Comparison of ENCODE assay signal across 1 cellular context in the genomic region with DNA sequence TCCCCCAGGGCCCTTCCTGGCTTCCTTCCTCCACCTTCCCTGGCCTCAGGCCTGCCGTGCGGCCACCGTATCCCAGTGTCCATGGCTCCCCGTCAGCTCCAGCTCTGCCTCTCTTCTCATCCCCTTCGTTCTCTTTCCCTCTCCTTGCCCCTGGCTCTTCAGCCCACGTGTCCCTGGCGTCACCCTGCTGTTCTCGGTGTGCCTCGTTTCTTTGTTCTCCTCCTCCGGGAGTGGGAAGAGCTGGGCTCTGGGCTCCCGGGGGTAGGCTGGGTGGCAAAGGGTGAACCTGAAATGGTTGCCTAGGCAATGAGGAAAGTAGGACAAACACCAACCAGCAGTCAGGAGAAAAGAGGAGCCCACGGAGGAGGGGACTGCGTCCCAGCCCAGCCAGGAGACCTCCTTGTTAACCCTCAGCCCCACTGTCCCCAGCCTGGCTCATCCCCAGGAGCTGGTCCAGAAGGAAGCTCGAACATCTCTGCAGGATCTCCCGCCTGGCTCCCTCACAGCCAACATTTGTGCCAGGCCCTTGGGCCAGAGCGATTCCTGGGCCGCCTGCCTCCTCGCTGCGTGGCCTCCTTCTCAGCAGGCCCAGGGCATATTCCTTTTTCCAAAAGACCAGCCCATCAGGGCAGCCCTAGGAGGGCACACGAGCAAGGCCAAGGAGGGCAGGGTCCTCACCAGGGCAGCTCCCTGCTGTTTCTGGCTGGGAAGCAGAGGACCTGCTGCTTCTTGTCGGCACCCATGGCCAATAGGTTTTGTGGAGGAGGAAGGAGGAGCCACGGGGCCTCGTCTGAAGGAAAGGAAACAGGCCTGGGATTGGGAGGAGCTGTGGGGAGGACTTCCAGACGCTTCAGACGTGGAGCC.
TF ChIP-seq lines count a peak whose summit lies in the region.

No MANE protein-coding gene starts in this region.

TF ChIP-seq in IMR-90, 13 proteins besides CTCF, POLR2A, EP300 and RAD21 (continued from another document):
- TF ChIP-seq, protein P1, sequence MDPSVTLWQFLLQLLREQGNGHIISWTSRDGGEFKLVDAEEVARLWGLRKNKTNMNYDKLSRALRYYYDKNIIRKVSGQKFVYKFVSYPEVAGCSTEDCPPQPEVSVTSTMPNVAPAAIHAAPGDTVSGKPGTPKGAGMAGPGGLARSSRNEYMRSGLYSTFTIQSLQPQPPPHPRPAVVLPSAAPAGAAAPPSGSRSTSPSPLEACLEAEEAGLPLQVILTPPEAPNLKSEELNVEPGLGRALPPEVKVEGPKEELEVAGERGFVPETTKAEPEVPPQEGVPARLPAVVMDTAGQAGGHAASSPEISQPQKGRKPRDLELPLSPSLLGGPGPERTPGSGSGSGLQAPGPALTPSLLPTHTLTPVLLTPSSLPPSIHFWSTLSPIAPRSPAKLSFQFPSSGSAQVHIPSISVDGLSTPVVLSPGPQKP (IDR thresholded peaks at IDR 0.05; ENCODE audit: borderline replicate concordance, low read depth, low read length) = no peak
- TF ChIP-seq CEBPB (IDR thresholded peaks at IDR 0.05; ENCODE audit: low read depth, low read length) = no peak
- no peak for TF ChIP-seq RCOR1 (IDR thresholded peaks at IDR 0.05; ENCODE audit: insufficient replicate concordance, low read length)
- TF ChIP-seq, protein P2, sequence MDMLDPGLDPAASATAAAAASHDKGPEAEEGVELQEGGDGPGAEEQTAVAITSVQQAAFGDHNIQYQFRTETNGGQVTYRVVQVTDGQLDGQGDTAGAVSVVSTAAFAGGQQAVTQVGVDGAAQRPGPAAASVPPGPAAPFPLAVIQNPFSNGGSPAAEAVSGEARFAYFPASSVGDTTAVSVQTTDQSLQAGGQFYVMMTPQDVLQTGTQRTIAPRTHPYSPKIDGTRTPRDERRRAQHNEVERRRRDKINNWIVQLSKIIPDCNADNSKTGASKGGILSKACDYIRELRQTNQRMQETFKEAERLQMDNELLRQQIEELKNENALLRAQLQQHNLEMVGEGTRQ (IDR thresholded peaks at IDR 0.05; ENCODE audit: low read depth, low read length) = no peak
- no peak for TF ChIP-seq BHLHE40 (IDR thresholded peaks at IDR 0.05; ENCODE audit: low read depth, low read length)
- TF ChIP-seq MAFK (IDR thresholded peaks at IDR 0.05; ENCODE audit: low read depth, low read length) = no peak
- no peak for TF ChIP-seq MXI1 (IDR thresholded peaks at IDR 0.05; ENCODE audit: borderline replicate concordance, low read depth, low read length)
- TF ChIP-seq NFE2L2 (IDR thresholded peaks at IDR 0.05; ENCODE audit: low read depth, low read length) = no peak
- TF ChIP-seq FOS (IDR thresholded peaks at IDR 0.05; ENCODE audit: low read depth, low read length) = no peak
TF ChIP-seq in IMR-90: peak in this region for 0.
